ENCODE assay signal across 23 cellular contexts in the genomic region with DNA sequence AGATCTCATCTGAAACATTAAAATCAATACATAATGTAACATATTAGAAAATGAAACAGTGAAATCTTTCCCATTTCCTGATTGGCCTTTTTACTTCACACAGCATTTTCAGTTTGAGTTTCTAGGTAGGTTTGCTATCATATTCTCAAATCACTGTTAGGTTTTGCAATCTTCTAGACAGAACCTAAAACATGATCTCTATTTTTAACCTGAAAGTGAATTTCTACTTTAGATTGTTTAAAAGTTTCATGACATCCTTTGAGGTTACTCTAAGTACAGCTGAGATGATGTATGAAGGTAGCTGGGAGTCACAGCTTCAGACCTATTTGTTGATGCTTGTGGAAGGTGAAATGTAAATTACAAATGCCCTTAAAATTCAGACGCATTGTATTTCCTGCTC.
"Had no signal": no experiment of that assay in that cellular context is flagged by ENCODE, and none has a peak within 500 bp of the region (broad histone marks: within the 10 kb centered on the region; RNA-seq: fewer than 3 reads in every experiment).

No MANE protein-coding gene starts in this region.

- H3K4me1 Mint-ChIP-seq: activated CD4-positive, alpha-beta T cell treated with anti-CD3 and anti-CD28 coated beads, Interleukin-2, amount 10 ng/mL, durations not matched to agents 7 days and 5 days; activated CD8-positive, alpha-beta memory T cell treated with anti-CD3 and anti-CD28 coated beads, Interleukin-2, amount 10 ng/mL, durations not matched to agents 7 days and 5 days; activated naive CD8-positive, alpha-beta T cell treated with anti-CD3 and anti-CD28 coated beads, Interleukin-2, amount 50 U/mL, for 24 hours; endodermal cell; natural killer cell had no signal

- ATAC-seq: activated CD8-positive, alpha-beta memory T cell treated with anti-CD3 and anti-CD28 coated beads, Interleukin-2, amount 10 ng/mL, durations not matched to agents 7 days and 5 days; activated CD8-positive, alpha-beta T cell treated with anti-CD3 and anti-CD28 coated beads for 36 hours; activated naive CD8-positive, alpha-beta T cell treated with anti-CD3 and anti-CD28 coated beads, Interleukin-2, amount 50 U/mL, for 24 hours; body of pancreas; gastrocnemius medialis; left ventricle myocardium superior; natural killer cell had no signal

- H3K4me3 Mint-ChIP-seq: activated CD4-positive, alpha-beta T cell treated with anti-CD3 and anti-CD28 coated beads, Interleukin-2, amount 10 ng/mL, durations not matched to agents 7 days and 5 days; activated CD8-positive, alpha-beta memory T cell treated with anti-CD3 and anti-CD28 coated beads, Interleukin-2, amount 10 ng/mL, durations not matched to agents 7 days and 5 days; activated CD8-positive, alpha-beta T cell treated with anti-CD3 and anti-CD28 coated beads for 36 hours; activated naive CD8-positive, alpha-beta T cell treated with anti-CD3 and anti-CD28 coated beads, Interleukin-2, amount 50 U/mL, for 24 hours; activated T-helper 1 cell treated with anti-CD3 and anti-CD28 coated beads, Interleukin-12 subunit alpha, Interleukin-12 subunit beta, Interleukin-2, Interleukin-4 antibody, amounts not matched to agents 30 ng/mL and 10 ng/mL and 1 ng/mL, durations not matched to agents 14 hours and 24 hours and 36 hours; endodermal cell; natural killer cell had no signal

- H3K36me3 Mint-ChIP-seq: activated CD8-positive, alpha-beta memory T cell treated with anti-CD3 and anti-CD28 coated beads, Interleukin-2, amount 10 ng/mL, durations not matched to agents 7 days and 5 days; natural killer cell had no signal

- DNase-seq: activated CD4-positive, alpha-beta T cell treated with anti-CD3 and anti-CD28 coated beads, Interleukin-2, amount 10 ng/mL, durations not matched to agents 7 days and 5 days; activated CD4-positive, CD25-positive, alpha-beta regulatory T cell treated with anti-CD3 and anti-CD28 coated beads, Interleukin-2, amount 50 U/mL, for 72 hours; activated CD8-positive, alpha-beta memory T cell treated with anti-CD3 and anti-CD28 coated beads, Interleukin-2, amount 10 ng/mL, durations not matched to agents 7 days and 5 days; activated CD8-positive, alpha-beta T cell treated with anti-CD3 and anti-CD28 coated beads for 36 hours; activated gamma-delta T cell; activated naive CD4-positive, alpha-beta T cell treated with anti-CD3 and anti-CD28 coated beads, Interleukin-2, amount 50 U/mL, for 16 hours; activated naive CD8-positive, alpha-beta T cell treated with anti-CD3 and anti-CD28 coated beads, Interleukin-2, amount 50 U/mL, for 24 hours; body of pancreas; cortex of kidney; endodermal cell; esophagus squamous epithelium; gastrocnemius medialis; head of caudate nucleus; hypothalamus; left ventricle myocardium superior; midbrain; natural killer cell; retina; stimulated activated CD4-positive, alpha-beta T cell treated with anti-CD3 and anti-CD28 coated beads, Interleukin-4, amount 100 ng/mL, for 1 hour; stimulated activated naive CD4-positive, alpha-beta T cell; testis; WERI-Rb-1 had no signal

- H3K27ac Mint-ChIP-seq: activated CD4-positive, alpha-beta T cell treated with anti-CD3 and anti-CD28 coated beads, Interleukin-2, amount 10 ng/mL, durations not matched to agents 7 days and 5 days; activated CD8-positive, alpha-beta memory T cell treated with anti-CD3 and anti-CD28 coated beads, Interleukin-2, amount 10 ng/mL, durations not matched to agents 7 days and 5 days; activated CD8-positive, alpha-beta T cell treated with anti-CD3 and anti-CD28 coated beads for 36 hours; activated naive CD8-positive, alpha-beta T cell treated with anti-CD3 and anti-CD28 coated beads, Interleukin-2, amount 50 U/mL, for 24 hours; activated T-helper 1 cell treated with anti-CD3 and anti-CD28 coated beads, Interleukin-12 subunit alpha, Interleukin-12 subunit beta, Interleukin-2, Interleukin-4 antibody, amounts not matched to agents 30 ng/mL and 10 ng/mL and 1 ng/mL, durations not matched to agents 14 hours and 24 hours and 36 hours; endodermal cell; natural killer cell had no signal

- H3K27me3 Mint-ChIP-seq: activated CD4-positive, alpha-beta T cell treated with anti-CD3 and anti-CD28 coated beads, Interleukin-2, amount 10 ng/mL, durations not matched to agents 7 days and 5 days; activated CD8-positive, alpha-beta memory T cell treated with anti-CD3 and anti-CD28 coated beads, Interleukin-2, amount 10 ng/mL, durations not matched to agents 7 days and 5 days; activated CD8-positive, alpha-beta T cell treated with anti-CD3 and anti-CD28 coated beads for 36 hours; activated naive CD8-positive, alpha-beta T cell treated with anti-CD3 and anti-CD28 coated beads, Interleukin-2, amount 50 U/mL, for 24 hours had no signal

- H3K9me3 Mint-ChIP-seq: activated CD4-positive, alpha-beta T cell treated with anti-CD3 and anti-CD28 coated beads, Interleukin-2, amount 10 ng/mL, durations not matched to agents 7 days and 5 days; activated CD8-positive, alpha-beta T cell treated with anti-CD3 and anti-CD28 coated beads for 36 hours; activated naive CD8-positive, alpha-beta T cell treated with anti-CD3 and anti-CD28 coated beads, Interleukin-2, amount 50 U/mL, for 24 hours; activated T-helper 1 cell treated with anti-CD3 and anti-CD28 coated beads, Interleukin-12 subunit alpha, Interleukin-12 subunit beta, Interleukin-2, Interleukin-4 antibody, amounts not matched to agents 30 ng/mL and 10 ng/mL and 1 ng/mL, durations not matched to agents 14 hours and 24 hours and 36 hours; endodermal cell had no signal
